In genomic region chr1:9718006-9718680, GRCh38 we compare ENCODE assay signal across 9 cellular contexts.
DNase-seq lines count a peak whose midpoint lies in the region; ATAC-seq, FAIRE-seq and TF ChIP-seq lines count a peak whose summit lies in the region.
"Had no signal": no experiment of that assay in that cellular context is flagged by ENCODE, and none has a peak within 500 bp of the region (broad histone marks: within the 10 kb centered on the region; RNA-seq: fewer than 3 reads in every experiment).

No MANE protein-coding gene starts in this region.

- intact Hi-C loops in HepG2 (cut with micrococcal nuclease; ENCODE audit: unreplicated experiment) (no loop called here), right lobe of liver (cut with DNase I) (no loop called here), lower lobe of right lung (cut with DNase I) (no loop called here), left ventricle myocardium superior (cut with micrococcal nuclease) (no loop called here)

- CTCF ChIA-PET in HepG2 (lab: Yijun Ruan, JAX; ENCODE audit: low intra/inter-chr PET ratio, low total read pairs): interaction anchor here (1.3 to 2.1 kb wide), 2 partner anchors 16 to 91 kb away, joined by 5 to 12 read pairs; no protein-coding TSS in a partner anchor

- no peak for ATAC-seq in HepG2
- no peak for ATAC-seq in right lobe of liver
- no peak for ATAC-seq in T-helper 17 cell
- no peak for ATAC-seq in lower lobe of right lung
- no peak for ATAC-seq in left ventricle myocardium superior
- no peak for ATAC-seq in HG02885 (IDR thresholded peaks at IDR 0.05; ENCODE audit: poor library complexity, unreplicated experiment)
- no peak for ATAC-seq in HG03280 (IDR thresholded peaks at IDR 0.05; ENCODE audit: unreplicated experiment)

- H3K79me2 ChIP-seq in HepG2 (ENCODE audit: insufficient read depth, low read length): peaks cover 16% of the 10 kb centered on the region

- TF ChIP-seq POLR2A in HepG2 (IDR thresholded peaks at IDR 0.05; ENCODE audit: insufficient read depth in 1 of 2, low read depth in 2 of 2, low read length in 2 of 2) (no peak), right lobe of liver (IDR thresholded peaks at IDR 0.05) (no peak)

- TF ChIP-seq EP300 in HepG2 (IDR thresholded peaks at IDR 0.05; ENCODE audit: low read depth in 2 of 2, low read length in 2 of 2) (no peak), HepG2 (CRISPR knock-in tag; IDR thresholded peaks at IDR 0.05; ENCODE audit: borderline replicate concordance) (no peak)

- WGBS in HepG2 (ENCODE audit: low lambda C conversion rate): 80% methylated on average over 2 of the region's 10 CpGs
- WGBS in right lobe of liver (ENCODE audit: insufficient coverage, low coverage, low lambda C conversion rate, missing lambda C conversion rate): 47% methylated on average over 4 of the region's 10 CpGs

- peak overlapping the region; percentile 93 for H3K4me3 Mint-ChIP-seq in T-helper 17 cell

- BruUV-seq in HepG2 (replicated peaks; lab: Mats Ljungman, UMichigan): TSS peak; percentile 74

- H3K27ac ChIP-seq in HepG2 (ENCODE audit: extremely low read length, insufficient read depth, low read length): peak overlapping the region; percentile 97
- no peak overlapping the region for H3K27ac ChIP-seq in right lobe of liver
- H3K27ac ChIP-seq in lower lobe of right lung: peak overlapping the region; percentile 18

- POLR2A ChIA-PET in HepG2 (lab: Yijun Ruan, JAX): interaction anchor here (0.7 to 3.4 kb wide), 13 partner anchors 9 to 316 kb away, joined by 3 to 35 read pairs (median 4); partner anchors contain the start of gene CTNNBIP1

- no peaks in the 10 kb centered on the region for H4K20me1 ChIP-seq in HepG2 (ENCODE audit: insufficient read depth, low read length)

- peaks cover 18 to 22% of the 10 kb centered on the region in 2 experiments; a peak in 4 of 5 replicates for H3K36me3 ChIP-seq in HepG2 (replicated peaks in 1 of 2; ENCODE audit: control insufficient read depth in 1 of 2, insufficient read depth in 2 of 2, low read length in 2 of 2)
- peaks cover 0 to 5% (median 0%) of the 10 kb centered on the region in 4 donors for H3K36me3 ChIP-seq in right lobe of liver
- peaks cover 64% of the 10 kb centered on the region for H3K36me3 ChIP-seq in lower lobe of right lung

- peak overlapping the region; percentile 97 for H3K4me2 ChIP-seq in HepG2 (ENCODE audit: low read depth, low read length)

- DNase-seq in HepG2 (ENCODE audit: low spot score) (no peak), right lobe of liver (no peak), T-helper 17 cell (no peak), lower lobe of right lung (no peak), NCI-H2171 treated with DMSO at 0.1 percent for 48 hours (lab: John Stamatoyannopoulos, UW) (no peak), left ventricle myocardium superior (no peak)
- DNase-seq: NCI-H1105 treated with DMSO at 0.1 percent for 48 hours had no signal

- TF ChIP-seq CTCF in HepG2 (CRISPR knock-in tag; IDR thresholded peaks at IDR 0.05) (no peak), right lobe of liver (IDR thresholded peaks at IDR 0.05) (no peak), lower lobe of right lung (IDR thresholded peaks at IDR 0.05) (no peak)

- H3K9ac ChIP-seq in HepG2 (ENCODE audit: insufficient read depth, low read depth, low read length): peak overlapping the region; percentile 87

- H3K4me1 Mint-ChIP-seq in T-helper 17 cell: peaks cover 30% of the 10 kb centered on the region

- H3K27me3 ChIP-seq in HepG2 (ENCODE audit: control insufficient read depth in 1 of 2, insufficient read depth in 2 of 2, low read length in 2 of 2): no peaks in the 10 kb centered on the region
- H3K27me3 ChIP-seq in right lobe of liver: no peaks in the 10 kb centered on the region
- H3K27me3 ChIP-seq in lower lobe of right lung (ENCODE audit: low read depth): no peaks in the 10 kb centered on the region

- H3K27ac Mint-ChIP-seq in T-helper 17 cell: peak overlapping the region; percentile 97

- H3K9me3 ChIP-seq in HepG2 (ENCODE audit: low read length) (peaks cover 5% of the 10 kb centered on the region; the same call in 1 of the 2 replicates), right lobe of liver (no peaks in the 10 kb centered on the region), T-helper 17 cell (ENCODE audit: control insufficient read depth, low read length, poor library complexity, severe bottlenecking) (no peaks in the 10 kb centered on the region), lower lobe of right lung (peaks cover 4% of the 10 kb centered on the region)

- peaks cover 42% of the 10 kb centered on the region for H3K4me1 ChIP-seq in HepG2 (ENCODE audit: insufficient read depth, low read length)
- no peaks in the 10 kb centered on the region for H3K4me1 ChIP-seq in right lobe of liver
- peaks cover 13% of the 10 kb centered on the region for H3K4me1 ChIP-seq in lower lobe of right lung

- H3K4me3 ChIP-seq in HepG2 (replicated peaks in 1 of 3; ENCODE audit: insufficient read depth in 1 of 3, low read depth in 2 of 3, low read length in 3 of 3): peak overlapping the region; percentile 56 to 83 (median 65)
- no peak overlapping the region for H3K4me3 ChIP-seq in right lobe of liver
- H3K4me3 ChIP-seq in lower lobe of right lung: peak overlapping the region; percentile 37

- TF ChIP-seq RAD21 in HepG2 (CRISPR knock-in tag; IDR thresholded peaks at IDR 0.05): no peak

- in situ Hi-C loops in HepG2 (cut with HindIII; ENCODE audit: extremely low pct_ligation_motif_present, low pct_unique_long_range_greater_than_20kb): no loop called here

- FAIRE-seq in HepG2 (lab: Jason Lieb, UNC): peak; percentile 12

- H3K27me3 Mint-ChIP-seq in T-helper 17 cell: no peaks in the 10 kb centered on the region

- H2AFZ ChIP-seq in HepG2 (ENCODE audit: low read length): no peak overlapping the region

- H3K36me3 Mint-ChIP-seq in T-helper 17 cell (ENCODE audit: low read depth): peaks cover 9% of the 10 kb centered on the region

TF ChIP-seq in HepG2, 621 proteins besides CTCF, POLR2A, EP300 and RAD21 (continues in another document):
- TF ChIP-seq SNAI1 (CRISPR knock-in tag; IDR thresholded peaks at IDR 0.05; ENCODE audit: borderline replicate concordance) (0 out of 2 replicates have a peak, but pooled peaks have one; percentile 5), SIN3A (IDR thresholded peaks at IDR 0.05; ENCODE audit: borderline replicate concordance, low read depth, low read length) (0 out of 2 replicates have a peak, but pooled peaks have one; percentile 4), MXD3 (CRISPR knock-in tag; IDR thresholded peaks at IDR 0.05) (no peak), HOXA9 (CRISPR knock-in tag; IDR thresholded peaks at IDR 0.05; ENCODE audit: borderline replicate concordance) (0 out of 2 replicates have a peak, but pooled peaks have one; percentile 18), REL (CRISPR knock-in tag; conservative IDR thresholded peaks at IDR 0.05) (0 out of 2 replicates have a peak, but pooled peaks have one; percentile 32), SAP130 (CRISPR knock-in tag; IDR thresholded peaks at IDR 0.05; ENCODE audit: low read depth) (no peak), ETS1 (CRISPR knock-in tag; IDR thresholded peaks at IDR 0.05) (no peak), ZZZ3 (CRISPR knock-in tag; IDR thresholded peaks at IDR 0.05; ENCODE audit: borderline replicate concordance) (0 out of 2 replicates have a peak, but pooled peaks have one; percentile 4), DMAP1 (CRISPR knock-in tag; IDR thresholded peaks at IDR 0.05) (no peak), NPAS2 (CRISPR knock-in tag; IDR thresholded peaks at IDR 0.05; ENCODE audit: borderline replicate concordance) (0 out of 2 replicates have a peak, but pooled peaks have one; percentile 35), GABPA (IDR thresholded peaks at IDR 0.05; ENCODE audit: low read depth, low read length) (no peak), GABPA (CRISPR knock-in tag; IDR thresholded peaks at IDR 0.05; ENCODE audit: low read depth) (no peak), ZEB1 (IDR thresholded peaks at IDR 0.05; ENCODE audit: insufficient replicate concordance, low read depth) (no peak), CCDC6 (CRISPR knock-in tag; IDR thresholded peaks at IDR 0.05) (0 out of 2 replicates have a peak, but pooled peaks have one; percentile 7), SNAPC5 (CRISPR knock-in tag; IDR thresholded peaks at IDR 0.05; ENCODE audit: borderline replicate concordance) (0 out of 2 replicates have a peak, but pooled peaks have one; percentile 62), TARDBP (CRISPR knock-in tag; IDR thresholded peaks at IDR 0.05) (no peak), PREB (CRISPR knock-in tag; IDR thresholded peaks at IDR 0.05) (no peak), ZNF30 (CRISPR knock-in tag; IDR thresholded peaks at IDR 0.05) (no peak)

Comparison
In these comparisons a context has a peak if more than half of its experiments do, and no peak if none do; other contexts are left out.
1. H3K27ac ChIP-seq: peak in HepG2 (single experiment) and lower lobe of right lung (single experiment); none in right lobe of liver (0 of 3).
2. H3K4me3 ChIP-seq: peak in HepG2 (3 of 3) and lower lobe of right lung (single experiment); none in right lobe of liver (0 of 3).